32 cellular contexts compared by ENCODE assay signal in the genomic region with DNA sequence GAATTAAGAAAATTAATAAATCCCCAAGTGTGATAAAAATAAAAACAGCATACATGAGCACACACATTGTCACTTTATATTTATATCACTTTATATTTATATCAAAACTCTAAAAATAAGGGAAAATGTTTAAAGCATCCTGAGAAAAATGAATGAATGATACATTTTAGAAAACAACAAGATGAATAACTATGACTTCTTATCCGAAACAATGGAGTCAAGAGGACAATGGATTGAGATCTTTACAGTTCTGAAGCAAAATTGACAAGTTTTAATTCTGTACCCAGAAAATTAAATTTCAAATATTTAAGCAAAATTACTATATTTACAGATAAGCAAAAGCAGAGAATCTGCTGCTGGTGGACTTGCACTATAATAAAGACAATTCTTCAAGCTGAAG.
"Had no signal": no experiment of that assay in that cellular context is flagged by ENCODE, and none has a peak within 500 bp of the region (broad histone marks: within the 10 kb centered on the region; RNA-seq: fewer than 3 reads in every experiment).

No MANE protein-coding gene starts in this region.

- H3K4me3 ChIP-seq: K562, MG63, SJCRH30, SK-N-MC had no signal

- H3K27ac ChIP-seq: brain microvascular endothelial cell, SJCRH30, SK-N-MC, WERI-Rb-1 had no signal

- H3K27me3 ChIP-seq: brain microvascular endothelial cell, MG63, SJCRH30 had no signal

- DNase-seq: activated CD4-positive, alpha-beta T cell treated with anti-CD3 and anti-CD28 coated beads, Interleukin-2, amount 10 ng/mL, durations not matched to agents 24 days and 14 days; activated CD4-positive, alpha-beta T cell treated with anti-CD3 and anti-CD28 coated beads, Interleukin-2, amount 50 U/mL, for 4 hours; activated CD8-positive, alpha-beta T cell treated with anti-CD3 and anti-CD28 coated beads for 36 hours; activated effector memory CD4-positive, alpha-beta T cell treated with anti-CD3 and anti-CD28 coated beads, Interleukin-2, amount 50 U/mL, for 16 hours; activated naive CD4-positive, alpha-beta T cell; activated naive CD4-positive, alpha-beta T cell treated with anti-CD3 and anti-CD28 coated beads, Interleukin-2, amount 50 U/mL, for 16 hours; activated naive CD8-positive, alpha-beta T cell treated with anti-CD3 and anti-CD28 coated beads for 36 hours; activated T-cell treated with anti-CD3 and anti-CD28 coated beads, Interleukin-2, amount 50 U/mL, for 1 hour; activated T-cell treated with anti-CD3 and anti-CD28 coated beads, Interleukin-2, amount 50 U/mL, for 72 hours; amniotic stem cell; aorta; brain microvascular endothelial cell; central memory CD4-positive, alpha-beta T cell; MG63; NCI-H1048; NCI-H1105 treated with DMSO at 0.1 percent for 48 hours; NCI-H1436; NCI-H187; NCI-H2081; NCI-H345; NCI-H524 treated with DMSO at 0.1 percent for 48 hours; SHP77; SJCRH30; SW 1271; T-helper 1 cell; T-helper 2 cell; T1000; WERI-Rb-1 had no signal

- H3K4me1 ChIP-seq: SJCRH30 had no signal

- H3K36me3 ChIP-seq: brain microvascular endothelial cell, MG63, SJCRH30, WERI-Rb-1 had no signal

- ATAC-seq: activated CD8-positive, alpha-beta T cell treated with anti-CD3 and anti-CD28 coated beads for 36 hours; activated T-cell treated with anti-CD3 and anti-CD28 coated beads, Interleukin-2, amount 50 U/mL, for 72 hours; activated T-helper 17 cell treated with anti-CD3 and anti-CD28 coated beads, Interleukin-2, amount 50 U/mL, for 72 hours; K562; Panc1 had no signal

- H3K9me3 ChIP-seq: SJCRH30 had no signal
